ENCODE assay signal across 9 cellular contexts in the genomic region with DNA sequence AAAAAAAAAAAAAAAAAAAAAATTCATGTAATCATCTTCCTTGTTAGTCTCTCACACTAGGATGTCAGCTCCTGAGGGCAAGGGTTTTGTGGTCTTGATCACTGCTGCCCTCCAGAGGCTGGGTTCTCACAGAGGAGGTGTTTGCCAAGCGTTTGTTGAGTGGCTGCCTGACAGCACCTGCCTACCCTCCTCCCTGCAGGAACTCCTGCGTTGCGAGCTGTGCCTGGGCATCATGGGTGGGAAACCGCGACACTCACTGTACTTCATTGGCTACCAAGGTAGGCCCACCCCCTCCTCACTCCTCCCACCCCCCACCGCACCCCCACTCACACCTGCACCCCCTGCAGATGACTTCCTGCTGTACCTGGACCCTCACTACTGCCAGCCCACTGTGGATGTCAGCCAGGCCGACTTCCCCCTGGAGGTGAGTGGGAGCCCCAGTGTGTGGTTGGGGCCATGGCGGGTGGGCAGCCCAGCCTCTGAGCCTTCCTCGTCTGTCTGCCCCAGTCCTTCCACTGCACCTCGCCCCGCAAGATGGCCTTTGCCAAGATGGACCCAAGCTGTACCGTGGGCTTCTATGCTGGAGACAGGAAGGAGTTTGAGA. TPM values are rescaled to one million over a fixed set of nuclear protein-coding genes. Genes with fewer than 3 reads are reported as not detected.
DNase-seq lines count a peak whose midpoint lies in the region; ATAC-seq and TF ChIP-seq lines count a peak whose summit lies in the region.
"Had no signal": no experiment of that assay in that cellular context is flagged by ENCODE, and none has a peak within 500 bp of the region (broad histone marks: within the 10 kb centered on the region; RNA-seq: fewer than 3 reads in every experiment).

No MANE protein-coding gene starts in this region.

- intact Hi-C loops in ovary (cut with DNase I), result no loop called here

- peak; percentile 71 for DNase-seq in D341Med (ENCODE audit: low spot score)
- DNase-seq in HuH-7 (ENCODE audit: low spot score), result peak; percentile 58
- peak; percentile 43 for DNase-seq in iPS-NIHi7 (ENCODE audit: extremely low spot score)
- no peak for DNase-seq in retina
- DNase-seq in hippocampal formation (lab: John Stamatoyannopoulos, UW), result no peak
- no peak for DNase-seq in ovary

- no peak overlapping the region for H3K27ac ChIP-seq in VCaP
- H3K27ac ChIP-seq in ovary, result no peak overlapping the region

- no peak for ATAC-seq in GM19463 (IDR thresholded peaks at IDR 0.05; ENCODE audit: unreplicated experiment)

- no peaks in the 10 kb centered on the region for H3K4me1 ChIP-seq in ovary (ENCODE audit: insufficient read depth)

- no peaks in the 10 kb centered on the region for H3K9me3 ChIP-seq in ovary

- WGBS in ovary, 3 donors, result 89 to 94% (median 90%) methylated on average over 12 of the region's 12 CpGs

- TF ChIP-seq CTCF in VCaP (conservative IDR thresholded peaks at IDR 0.05) (0 out of 2 replicates have a peak, but pooled peaks have one; percentile 31), ovary (IDR thresholded peaks at IDR 0.05) (no peak)

- no peak for TF ChIP-seq POLR2A in ovary (IDR thresholded peaks at IDR 0.05)

- H3K27me3 ChIP-seq in ovary, result no peaks in the 10 kb centered on the region

- H3K36me3 ChIP-seq in ovary, result no peaks in the 10 kb centered on the region

- TF ChIP-seq EP300 in ovary (IDR thresholded peaks at IDR 0.05), result no peak

- H3K4me3 ChIP-seq in ovary, result no peak overlapping the region

RNA-seq across cellular contexts. Expression of a gene that starts 8.1 kb away (rescaled TPM):
- 10 to 100 TPM; 13.9 to 26.9 (median 24.1) TPM for total RNA-seq in ovary
- 10 to 100 TPM in 1 of 2 donors, 1 to 10 TPM in 1; 3.1 to 20.8 TPM for polyA plus RNA-seq in ovary

RNA-seq across cellular contexts. Expression of a gene that starts 14.0 kb away (rescaled TPM):
- total RNA-seq in ovary, result 10 to 100 TPM; 12.3 to 28.9 (median 23.6) TPM
- 10 to 100 TPM; 20.1 to 24.2 TPM for polyA plus RNA-seq in ovary

RNA-seq across cellular contexts. Expression of a gene that starts 17.0 kb away (rescaled TPM):
- 1 to 10 TPM; 4.4 to 7.4 (median 5.6) TPM for total RNA-seq in ovary
- 1 to 10 TPM; 2.8 to 7.6 TPM for polyA plus RNA-seq in ovary

RNA-seq across cellular contexts. Expression of a gene that starts 34.6 kb away (rescaled TPM):
- under 1 TPM in 6 of 7 donors, not detected in 1; 0.12 to 0.57 (median 0.32) TPM for total RNA-seq in ovary
- 1 to 10 TPM in 1 of 2 donors, under 1 TPM in 1; 0.33 to 1.4 TPM for polyA plus RNA-seq in ovary

RNA-seq across cellular contexts. Expression of a gene that starts 35.3 kb away (rescaled TPM):
- total RNA-seq in ovary, result 10 to 100 TPM in 1 of 7 donors, 1 to 10 TPM in 4, under 1 TPM in 1, not detected in 1; 0.86 to 45.5 (median 3.8) TPM
- polyA plus RNA-seq in ovary, result under 1 TPM; 0.19 to 0.40 TPM
- polyA plus RNA-seq: IgD-negative memory B cell had no signal

Comparison
In these comparisons a context has a peak if more than half of its experiments do, and no peak if none do; other contexts are left out.
1. DNase-seq: peak in D341Med (single experiment), HuH-7 (single experiment) and iPS-NIHi7 (single experiment); none in retina (single experiment), hippocampal formation (0 of 2) and ovary (0 of 5).